Comparison of ENCODE assay signal across 8 cellular contexts in genomic region chr2:86807462-86808275, GRCh38. TPM values are rescaled to one million over a fixed set of nuclear protein-coding genes. Genes with fewer than 3 reads are reported as not detected.
A peak's percentile ranks its signal among the peaks of the same experiment; 100 is the strongest.
DNase-seq lines count a peak whose midpoint lies in the region; FAIRE-seq and TF ChIP-seq lines count a peak whose summit lies in the region.

No MANE protein-coding gene starts in this region.

- peak overlapping the region; percentile 85 for H2AFZ ChIP-seq in keratinocyte (ENCODE audit: control insufficient read depth, low read length)

- DNase-seq in NCI-H2081 (lab: John Stamatoyannopoulos, UW), result peak; percentile 67 to 84
- DNase-seq in NCI-H2081 treated with DMSO at 0.1 percent for 48 hours (lab: John Stamatoyannopoulos, UW), result no peak
- DNase-seq in HT-29 (ENCODE audit: low spot score), result peak; percentile 25
- peak; percentile 66 for DNase-seq in RWPE1 (ENCODE audit: low spot score)
- DNase-seq in caudate nucleus (lab: John Stamatoyannopoulos, UW), result peak in 48 of 61 donors; percentile 22 to 85 (median 60)
- DNase-seq in keratinocyte (ENCODE audit: low read depth, low spot score), result no peak
- DNase-seq in stimulated activated CD8-positive, alpha-beta memory T cell treated with anti-CD3 and anti-CD28 coated beads, Interleukin-15, amount 100 ng/mL, for 48 hours (ENCODE audit: low read depth in 2 of 2), result peak; percentile 79 to 80
- DNase-seq in central memory CD4-positive, alpha-beta T cell, result no peak

- TF ChIP-seq CTCF in RWPE1 (conservative IDR thresholded peaks at IDR 0.05; ENCODE audit: low read depth) (no peak), keratinocyte (optimal IDR thresholded peaks at IDR 0.05 in 1 of 3, IDR thresholded peaks at IDR 0.05 in 1 of 3, conservative IDR thresholded peaks at IDR 0.05 in 1 of 3; ENCODE audit: extremely low read depth in 1 of 3, insufficient read depth in 2 of 3, low read length in 3 of 3) (peak in 1 of 3 experiments; percentile 9)

- no peaks in the 10 kb centered on the region for H3K9me1 ChIP-seq in keratinocyte (ENCODE audit: control insufficient read depth, extremely low read depth, insufficient read depth, low read length)

- no peak for FAIRE-seq in keratinocyte (lab: Jason Lieb, UNC)

- no peaks in the 10 kb centered on the region for H4K20me1 ChIP-seq in keratinocyte (ENCODE audit: control insufficient read depth, extremely low read depth, insufficient read depth, low read length)

- H3K27ac ChIP-seq in RWPE1 (no peak overlapping the region; the same call in 1 of the 2 replicates), caudate nucleus (ENCODE audit: low read depth, low read length) (peak overlapping the region; percentile 58), keratinocyte (ENCODE audit: control insufficient read depth, insufficient read depth, low read length) (no peak overlapping the region)

- H3K4me2 ChIP-seq in keratinocyte (ENCODE audit: control insufficient read depth, extremely low read depth, insufficient read depth, low read depth, low read length), result peak overlapping the region; percentile 70

- H3K9ac ChIP-seq in keratinocyte (ENCODE audit: control insufficient read depth, extremely low read depth, insufficient read depth, low read length), result peak overlapping the region; percentile 65

- H3K36me3 ChIP-seq in keratinocyte (ENCODE audit: control insufficient read depth in 2 of 2, extremely low read depth in 1 of 2, insufficient read depth in 2 of 2, low read length in 2 of 2), result no peaks in the 10 kb centered on the region

- H3K79me2 ChIP-seq in keratinocyte (ENCODE audit: control insufficient read depth, insufficient read depth, low read length), result no peaks in the 10 kb centered on the region

- peaks cover 14% of the 10 kb centered on the region for H3K27me3 ChIP-seq in keratinocyte (ENCODE audit: control insufficient read depth, extremely low read depth, insufficient read depth, low read length)

- H3K4me1 ChIP-seq in keratinocyte (ENCODE audit: control insufficient read depth, extremely low read depth, insufficient read depth, low read length), result peaks cover 5% of the 10 kb centered on the region

- POLR2A ChIA-PET in RWPE1 (lab: Yijun Ruan, JAX; ENCODE audit: low non-redundant PET), result no interaction called here

- dilution Hi-C loops in keratinocyte (cut with MboI; ENCODE audit: extremely low pct_ligation_motif_present, low sequenced_read_pairs), result no loop called here

- no peaks in the 10 kb centered on the region for H3K9me3 ChIP-seq in keratinocyte (ENCODE audit: control insufficient read depth, low read depth, low read length)

- peak overlapping the region; percentile 60 to 78 (median 61) for H3K4me3 ChIP-seq in keratinocyte (ENCODE audit: control insufficient read depth in 2 of 3, extremely low read depth in 1 of 3, insufficient read depth in 2 of 3, low read depth in 1 of 3, low read length in 3 of 3)

- CTCF ChIA-PET in RWPE1 (lab: Yijun Ruan, JAX), result interaction anchor here (0.7 kb wide), 1 partner anchor 21 kb away, joined by 3 read pairs; no protein-coding TSS in a partner anchor

RNA-seq across cellular contexts. Expression of gene CD8A, which starts 17.0 kb away (rescaled TPM):
- not detected in 2 replicates for total RNA-seq in HT-29 (2014; rRNA removed; shearing (Covaris generic))
- 0.02 to 0.19 TPM (median 0.10 TPM) in 3 replicates for polyA plus RNA-seq in keratinocyte
- polyA plus RNA-seq in keratinocyte (2011; ENCODE audit: low read depth), result not detected
- polyA plus RNA-seq in keratinocyte (2011; cell fraction: cytosol; rRNA removed), result 0.13 and 0.23 TPM in 2 replicates
- 0.14 and 0.40 TPM in 2 replicates for polyA plus RNA-seq in keratinocyte (2011; cell fraction: nucleus; rRNA removed)
- polyA plus RNA-seq in keratinocyte (2012; ENCODE audit: low replicate concordance), result 0.08 and 0.09 TPM in 2 replicates
- not detected in 3 replicates for polyA minus RNA-seq in keratinocyte
- polyA minus RNA-seq in keratinocyte (2011; cell fraction: cytosol; rRNA and poly(A)+ RNA removed), result not detected
- polyA minus RNA-seq in keratinocyte (2011; cell fraction: nucleus; rRNA and poly(A)+ RNA removed), result not detected in 2 replicates

RNA-seq across cellular contexts. Expression of gene CD8B, which starts 54.0 kb away (rescaled TPM):
- not detected in 2 replicates for total RNA-seq in HT-29 (2014; rRNA removed; shearing (Covaris generic))
- not detected in 3 replicates for polyA plus RNA-seq in keratinocyte
- not detected for polyA plus RNA-seq in keratinocyte (2011; ENCODE audit: low read depth)
- not detected in 2 replicates for polyA plus RNA-seq in keratinocyte (2011; cell fraction: cytosol; rRNA removed)
- not detected in 2 replicates for polyA plus RNA-seq in keratinocyte (2011; cell fraction: nucleus; rRNA removed)
- polyA plus RNA-seq in keratinocyte (2012; ENCODE audit: low replicate concordance), result not detected in 2 replicates
- not detected in 3 replicates for polyA minus RNA-seq in keratinocyte
- polyA minus RNA-seq in keratinocyte (2011; cell fraction: cytosol; rRNA and poly(A)+ RNA removed), result not detected
- not detected in 2 replicates for polyA minus RNA-seq in keratinocyte (2011; cell fraction: nucleus; rRNA and poly(A)+ RNA removed)

Comparison
In these comparisons a context has a peak if more than half of its experiments do, and no peak if none do; other contexts are left out.
1. DNase-seq: peak in NCI-H2081 (2 of 2), HT-29 (single experiment), RWPE1 (single experiment), caudate nucleus (48 of 61) and stimulated activated CD8-positive, alpha-beta memory T cell treated with anti-CD3 and anti-CD28 coated beads, Interleukin-15, amount 100 ng/mL, for 48 hours (2 of 2); none in NCI-H2081 treated with DMSO at 0.1 percent for 48 hours (single experiment), keratinocyte (single experiment) and central memory CD4-positive, alpha-beta T cell (single experiment).